In the genomic region with DNA sequence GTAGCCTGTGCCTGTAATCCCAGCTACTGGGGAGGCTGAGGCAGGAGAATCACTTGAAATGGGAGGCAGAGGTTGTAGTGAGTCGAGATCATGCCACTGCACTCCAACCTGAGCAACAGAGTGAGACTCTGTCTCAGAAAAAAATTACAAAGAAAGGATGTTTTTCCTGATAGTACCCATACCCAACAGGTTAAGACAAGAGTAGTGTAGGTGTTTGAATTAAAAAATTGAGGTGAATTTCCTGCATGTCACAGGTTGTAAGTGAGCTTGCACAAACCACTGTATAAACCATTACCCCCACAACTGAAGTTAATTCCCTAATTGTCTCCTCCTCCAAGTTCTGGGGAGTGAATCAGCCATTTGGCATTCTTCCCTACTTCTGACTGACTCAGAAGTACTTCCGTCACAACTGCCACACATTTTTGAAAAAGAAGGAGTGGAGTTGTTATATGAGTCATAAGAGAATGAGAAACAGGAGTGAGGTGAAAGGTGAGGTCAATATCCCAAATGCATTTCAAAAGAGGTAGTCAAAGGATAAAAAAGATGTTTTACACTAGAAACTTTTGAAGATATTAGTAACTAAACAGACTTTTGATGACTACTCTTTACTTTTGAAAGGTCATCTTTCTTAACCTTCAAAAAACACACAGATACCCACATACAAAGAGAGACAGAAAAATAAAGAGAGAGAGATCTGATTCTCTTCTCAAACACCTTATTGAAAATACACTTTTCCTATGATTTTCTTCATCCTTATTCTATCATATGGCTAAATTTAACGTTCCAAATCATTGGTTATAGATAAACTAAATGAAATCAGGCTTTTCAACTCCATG, we compare ENCODE assay signal across 9 cellular contexts.
DNase-seq lines count a peak whose midpoint lies in the region; ATAC-seq and TF ChIP-seq lines count a peak whose summit lies in the region.
"Had no signal": no experiment of that assay in that cellular context is flagged by ENCODE, and none has a peak within 500 bp of the region (broad histone marks: within the 10 kb centered on the region; RNA-seq: fewer than 3 reads in every experiment).

No MANE protein-coding gene starts in this region.

- H3K27ac ChIP-seq in colonic mucosa: peak overlapping the region; percentile 43
- peak overlapping the region; percentile 25 to 62 for H3K27ac ChIP-seq in mucosa of rectum (ENCODE audit: low read depth in 2 of 2, low read length in 2 of 2)

- ATAC-seq in HG03565 (IDR thresholded peaks at IDR 0.05; ENCODE audit: unreplicated experiment) (no peak), GM18870 (IDR thresholded peaks at IDR 0.05; ENCODE audit: unreplicated experiment) (no peak)

- intact Hi-C loops in colonic mucosa (cut with DNase I): no loop called here

- DNase-seq in Caki2 (ENCODE audit: low read depth) (peak; percentile 98), NCI-H446 (lab: John Stamatoyannopoulos, UW) (peak; percentile 48 to 90), colonic mucosa (peak; percentile 59), NCI-H82 (lab: John Stamatoyannopoulos, UW) (no peak), HuH-7 (ENCODE audit: low spot score) (no peak)
- DNase-seq: NCI-H2081 had no signal

- TF ChIP-seq CTCF in colonic mucosa (IDR thresholded peaks at IDR 0.05): no peak

- in situ Hi-C loops in Caki2 (cut with HindIII; ENCODE audit: low pct_unique_long_range_greater_than_20kb, low sequenced_read_pairs): no loop called here

- H3K36me3 ChIP-seq in colonic mucosa (no peaks in the 10 kb centered on the region), mucosa of rectum (ENCODE audit: control insufficient read depth in 2 of 2, insufficient read depth in 2 of 2, low read length in 2 of 2) (no peaks in the 10 kb centered on the region)

- no peaks in the 10 kb centered on the region for H3K27me3 ChIP-seq in colonic mucosa
- H3K27me3 ChIP-seq in mucosa of rectum (ENCODE audit: control insufficient read depth in 2 of 2, insufficient read depth in 2 of 2, low read length in 2 of 2): no peaks in the 10 kb centered on the region

- no peak overlapping the region for H3K9ac ChIP-seq in colonic mucosa (ENCODE audit: low read depth in 2 of 2, low read length in 2 of 2)
- no peak overlapping the region for H3K9ac ChIP-seq in mucosa of rectum (ENCODE audit: low read depth in 1 of 2, low read length in 2 of 2)

- H3K4me1 ChIP-seq in colonic mucosa: peaks cover 2% of the 10 kb centered on the region
- H3K4me1 ChIP-seq in mucosa of rectum (ENCODE audit: control insufficient read depth in 2 of 2, insufficient read depth in 2 of 2, low read length in 2 of 2): peaks cover 0 to 12% of the 10 kb centered on the region in 2 donors

- H3K9me3 ChIP-seq in colonic mucosa (no peaks in the 10 kb centered on the region), mucosa of rectum (ENCODE audit: control insufficient read depth in 2 of 2, low read length in 2 of 2) (no peaks in the 10 kb centered on the region)

- H3K4me3 ChIP-seq in colonic mucosa (no peak overlapping the region), mucosa of rectum (ENCODE audit: low read length in 2 of 2) (no peak overlapping the region)

Comparison
In these comparisons a context has a peak if more than half of its experiments do, and no peak if none do; other contexts are left out.
1. DNase-seq: peak in Caki2 (single experiment), NCI-H446 (2 of 2) and colonic mucosa (single experiment); none in NCI-H82 (single experiment) and HuH-7 (single experiment).